In the genomic region with DNA sequence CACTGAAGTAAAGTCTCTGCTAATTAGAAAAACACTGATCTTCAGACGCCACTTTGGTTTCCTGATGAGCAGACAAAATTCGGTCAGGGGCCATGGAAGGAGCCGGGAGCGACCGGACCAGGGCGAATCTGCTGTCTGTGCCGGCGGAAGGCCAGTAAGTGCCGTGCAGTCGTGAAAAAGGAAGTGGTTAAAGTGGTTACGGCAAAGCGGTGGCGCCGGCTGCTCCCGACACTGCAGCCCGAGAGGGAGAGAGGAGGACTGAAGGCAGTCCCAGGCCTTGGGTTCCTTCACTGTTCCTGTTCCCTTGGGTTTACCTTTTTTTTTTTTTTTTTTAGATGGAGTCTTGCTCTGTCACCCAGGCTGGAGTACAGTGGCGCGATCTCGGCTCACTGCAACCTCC, we compare ENCODE assay signal across 8 cellular contexts. TPM values are rescaled to one million over a fixed set of nuclear protein-coding genes. Genes with fewer than 3 reads are reported as not detected.
DNase-seq lines count a peak whose midpoint lies in the region; ATAC-seq and TF ChIP-seq lines count a peak whose summit lies in the region.

No MANE protein-coding gene starts in this region.

- no peaks in the 10 kb centered on the region for H3K27me3 ChIP-seq in RWPE2 (ENCODE audit: insufficient read depth, poor library complexity, severe bottlenecking)

- H3K9me3 ChIP-seq in RWPE2 (ENCODE audit: severe bottlenecking) = no peaks in the 10 kb centered on the region

- ATAC-seq in GM18511 (IDR thresholded peaks at IDR 0.05; ENCODE audit: unreplicated experiment) (peak; percentile 50), RWPE2 (ENCODE audit: low read depth) (no peak), GM19035 (IDR thresholded peaks at IDR 0.05; ENCODE audit: unreplicated experiment) (no peak)

- H3K4me3 ChIP-seq in RWPE2 (ENCODE audit: severe bottlenecking) (no peak overlapping the region), skin epidermis (peak overlapping the region in 1 of 7 experiments; percentile 6)

- no peaks in the 10 kb centered on the region for H3K4me1 ChIP-seq in RWPE2 (ENCODE audit: insufficient read depth, poor library complexity, severe bottlenecking)

- no peak for TF ChIP-seq CTCF in RWPE2 (IDR thresholded peaks at IDR 0.05; ENCODE audit: poor library complexity, severe bottlenecking)

- DNase-seq in RWPE2 (ENCODE audit: low spot score) = peak; percentile 39
- peak; percentile 79 for DNase-seq in activated effector memory CD4-positive, alpha-beta T cell treated with anti-CD3 and anti-CD28 coated beads, Interleukin-2, amount 50 U/mL, for 16 hours
- DNase-seq in mesenteric fat pad (ENCODE audit: low spot score) = no peak
- no peak for DNase-seq in NCI-H2107 (lab: John Stamatoyannopoulos, UW)
- DNase-seq in HT-29 (ENCODE audit: low spot score) = no peak

- H3K36me3 ChIP-seq in RWPE2 (ENCODE audit: low read depth) = peaks cover 17% of the 10 kb centered on the region

- no peak overlapping the region for H3K27ac ChIP-seq in RWPE2 (ENCODE audit: poor library complexity, severe bottlenecking)
- H3K27ac ChIP-seq in skin epidermis = peak overlapping the region in 12 of 21 experiments; percentile 2 to 82 (median 58)

RNA-seq across cellular contexts. Expression of gene HEXD, which starts 17.3 kb away (rescaled TPM):
- total RNA-seq in mesenteric fat pad = 24.1 TPM
- total RNA-seq in HT-29 (2014; rRNA removed; shearing (Covaris generic)) = 25.8 and 28.4 TPM in 2 replicates

RNA-seq across cellular contexts. Expression of gene OGFOD3, which starts 17.6 kb away (rescaled TPM):
- total RNA-seq in mesenteric fat pad = 22.6 TPM
- 42.0 and 51.4 TPM in 2 replicates for total RNA-seq in HT-29 (2014; rRNA removed; shearing (Covaris generic))

RNA-seq across cellular contexts. Expression of gene UTS2R, which starts 29.3 kb away (rescaled TPM):
- not detected for total RNA-seq in mesenteric fat pad
- total RNA-seq in HT-29 (2014; rRNA removed; shearing (Covaris generic)) = not detected in 2 replicates

RNA-seq across cellular contexts. Expression of gene TEX19, which starts 41.8 kb away (rescaled TPM):
- not detected for total RNA-seq in mesenteric fat pad
- 0.10 and 1.1 TPM in 2 replicates for total RNA-seq in HT-29 (2014; rRNA removed; shearing (Covaris generic))

RNA-seq across cellular contexts. Expression of gene CYBC1, which starts 49.7 kb away (rescaled TPM):
- 84.9 TPM for total RNA-seq in mesenteric fat pad
- 72.3 and 89.5 TPM in 2 replicates for total RNA-seq in HT-29 (2014; rRNA removed; shearing (Covaris generic))

Comparison
In these comparisons a context has a peak if more than half of its experiments do, and no peak if none do; other contexts are left out.
1. DNase-seq: peak in RWPE2 (single experiment) and activated effector memory CD4-positive, alpha-beta T cell treated with anti-CD3 and anti-CD28 coated beads, Interleukin-2, amount 50 U/mL, for 16 hours (single experiment); none in mesenteric fat pad (single experiment), NCI-H2107 (single experiment) and HT-29 (single experiment).